22 cellular contexts compared by ENCODE assay signal in the genomic region with DNA sequence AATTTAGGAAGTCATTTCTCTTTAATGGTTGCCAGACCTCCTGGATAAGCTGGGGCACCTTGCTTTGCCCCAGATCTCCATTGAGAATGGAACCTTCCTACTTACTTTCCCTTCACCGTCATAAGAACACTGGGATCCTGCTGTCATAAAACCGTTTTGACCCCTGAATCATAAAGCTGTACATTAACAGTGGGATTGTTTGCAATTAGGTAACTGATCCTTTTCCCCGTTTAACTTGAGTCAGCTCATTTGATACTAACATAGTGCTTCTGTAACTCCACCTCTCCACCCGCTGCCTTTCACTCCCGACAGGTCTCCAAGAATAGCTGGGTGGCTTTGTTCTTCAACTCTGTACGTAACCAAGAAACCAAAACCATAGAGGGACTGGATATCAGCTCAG.
"Had no signal": no experiment of that assay in that cellular context is flagged by ENCODE, and none has a peak within 500 bp of the region (broad histone marks: within the 10 kb centered on the region; RNA-seq: fewer than 3 reads in every experiment).

No MANE protein-coding gene starts in this region.

- DNase-seq: activated CD4-positive, alpha-beta T cell treated with anti-CD3 and anti-CD28 coated beads for 36 hours; activated CD4-positive, CD25-positive, alpha-beta regulatory T cell; activated CD8-positive, alpha-beta memory T cell treated with anti-CD3 and anti-CD28 coated beads, Interleukin-2, amount 10 ng/mL, durations not matched to agents 7 days and 5 days; activated CD8-positive, alpha-beta T cell treated with anti-CD3 and anti-CD28 coated beads, Interleukin-2, amount 10 ng/mL, durations not matched to agents 7 days and 5 days; activated naive CD4-positive, alpha-beta T cell; activated T-cell treated with anti-CD3 and anti-CD28 coated beads, Interleukin-2, amount 50 U/mL, for 72 hours; anterior cingulate cortex; heart left ventricle; left ventricle myocardium inferior; naive B cell; psoas muscle; sigmoid colon; small intestine; stimulated activated CD4-positive, alpha-beta T cell treated with anti-CD3 and anti-CD28 coated beads, Interleukin-4, amount 100 ng/mL, for 24 hours; trophoblast cell had no signal

- H3K27me3 ChIP-seq: body of pancreas, cardiac muscle cell, pancreas, sigmoid colon had no signal

- H3K36me3 ChIP-seq: cardiac muscle cell, heart left ventricle, left ventricle myocardium inferior, pancreas, sigmoid colon, thoracic aorta had no signal

- H3K9me3 ChIP-seq: body of pancreas, left ventricle myocardium inferior, pancreas, psoas muscle, sigmoid colon, thoracic aorta had no signal

- H3K4me3 ChIP-seq: body of pancreas, cardiac muscle cell, heart left ventricle, left ventricle myocardium inferior, lung, pancreas, psoas muscle, sigmoid colon, thoracic aorta had no signal

- ATAC-seq: activated CD4-positive, alpha-beta T cell treated with anti-CD3 and anti-CD28 coated beads for 36 hours; activated CD8-positive, alpha-beta memory T cell treated with anti-CD3 and anti-CD28 coated beads, Interleukin-2, amount 10 ng/mL, durations not matched to agents 7 days and 5 days; activated CD8-positive, alpha-beta T cell treated with anti-CD3 and anti-CD28 coated beads, Interleukin-2, amount 10 ng/mL, durations not matched to agents 7 days and 5 days; activated naive CD4-positive, alpha-beta T cell treated with anti-CD3 and anti-CD28 coated beads, Interleukin-2, amount 50 U/mL, for 72 hours; activated T-cell treated with anti-CD3 and anti-CD28 coated beads, Interleukin-2, amount 50 U/mL, for 72 hours; body of pancreas; heart left ventricle; pancreas; psoas muscle; stimulated activated effector memory CD8-positive, alpha-beta T cell treated with anti-CD3 and anti-CD28 coated beads, Interleukin-12 subunit alpha, Interleukin-12 subunit beta, amount 100 ng/mL, for 72 hours had no signal

- H3K4me1 ChIP-seq: heart left ventricle, left ventricle myocardium inferior, pancreas, psoas muscle, sigmoid colon had no signal

- H3K27ac ChIP-seq: body of pancreas, cardiac muscle cell, heart left ventricle, left ventricle myocardium inferior, pancreas, psoas muscle, sigmoid colon, thoracic aorta had no signal
